10 cellular contexts compared by ENCODE assay signal in the genomic region with DNA sequence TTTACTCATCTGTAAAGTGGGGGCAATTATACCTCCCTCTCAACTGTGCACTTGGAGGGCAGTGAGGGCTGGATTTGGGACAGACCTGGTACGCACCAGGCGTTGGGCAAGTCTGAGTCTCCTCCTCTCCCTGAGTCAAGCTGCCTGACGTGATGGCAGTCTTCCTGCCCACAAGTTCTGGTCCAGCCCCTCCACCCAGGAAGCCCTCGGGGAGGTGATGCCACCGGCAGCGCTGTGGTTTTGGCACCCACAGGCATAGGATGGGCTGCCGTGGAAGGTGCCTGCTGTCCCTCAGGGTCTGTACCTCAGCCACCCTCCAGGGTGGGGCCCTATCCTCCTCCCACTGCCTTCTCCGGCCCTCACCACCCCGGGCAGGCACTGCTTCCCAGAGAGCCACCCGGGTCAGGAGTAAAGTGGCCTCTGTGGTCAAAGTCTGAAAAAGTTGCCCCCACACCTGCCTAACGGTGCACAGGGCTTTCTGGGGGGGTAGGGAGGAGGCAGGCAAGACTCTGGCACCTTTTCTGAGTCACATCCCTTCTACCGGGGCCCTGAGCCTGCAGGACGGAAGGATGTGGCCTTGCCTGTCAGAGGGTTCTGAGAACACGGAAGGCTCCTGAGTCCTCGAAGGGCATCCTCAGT. TPM values are rescaled to one million over a fixed set of nuclear protein-coding genes. Genes with fewer than 3 reads are reported as not detected.
A peak's percentile ranks its signal among the peaks of the same experiment; 100 is the strongest.
DNase-seq lines count a peak whose midpoint lies in the region; ATAC-seq and TF ChIP-seq lines count a peak whose summit lies in the region.
"Had no signal": no experiment of that assay in that cellular context is flagged by ENCODE, and none has a peak within 500 bp of the region (broad histone marks: within the 10 kb centered on the region; RNA-seq: fewer than 3 reads in every experiment).

No MANE protein-coding gene starts in this region.

- H3K27me3 Mint-ChIP-seq in naive thymus-derived CD8-positive, alpha-beta T cell, result no peaks in the 10 kb centered on the region

- peaks cover 5% of the 10 kb centered on the region for H3K27me3 ChIP-seq in transverse colon

- H3K36me3 Mint-ChIP-seq in naive thymus-derived CD8-positive, alpha-beta T cell, result peaks cover 0 to 9% (median 4%) of the 10 kb centered on the region in 3 donors

- DNase-seq in NK-92 treated with Interleukin-12 subunit alpha and Interleukin-12 subunit beta, amount 100 ng/mL, for 24 hours (lab: John Stamatoyannopoulos, UW), result peak; percentile 97
- DNase-seq in NK-92 (lab: John Stamatoyannopoulos, UW; ENCODE audit: unreplicated experiment) (no peak), activated T-helper 1 cell treated with Interleukin-2 at 50 U/mL for 16 hours (ENCODE audit: low read depth) (peak; percentile 83), transverse colon (peak; percentile 60), DMS153 treated with DMSO at 0.1 percent for 48 hours (lab: John Stamatoyannopoulos, UW; ENCODE audit: unreplicated experiment) (no peak), DMS114 treated with DMSO at 0.1 percent for 48 hours (lab: John Stamatoyannopoulos, UW; ENCODE audit: unreplicated experiment) (no peak), GM19238 (ENCODE audit: insufficient read length, low spot score) (no peak)
- DNase-seq in naive thymus-derived CD8-positive, alpha-beta T cell, result peak; percentile 37 to 92 (median 84)
- DNase-seq: NCI-H345 had no signal

- TF ChIP-seq EP300 in transverse colon (IDR thresholded peaks at IDR 0.05; ENCODE audit: low read depth), result no peak

- H3K9me3 Mint-ChIP-seq in naive thymus-derived CD8-positive, alpha-beta T cell, result peaks cover 0 to 2% (median 0%) of the 10 kb centered on the region in 9 donors

- intact Hi-C loops in transverse colon (cut with DNase I; ENCODE audit: low total_unique reads), result no loop called here

- H3K36me3 ChIP-seq in transverse colon, result no peaks in the 10 kb centered on the region

- peak overlapping the region; percentile 88 to 98 (median 96) for H3K27ac Mint-ChIP-seq in naive thymus-derived CD8-positive, alpha-beta T cell

- 70 to 90% methylated on average over 2 to 15 of the region's 15 CpGs for WGBS in transverse colon (ENCODE audit: low coverage in 1 of 2), 2 donors

- no peak for TF ChIP-seq POLR2A in transverse colon (IDR thresholded peaks at IDR 0.05)

- peak; percentile 81 to 88 for ATAC-seq in naive thymus-derived CD8-positive, alpha-beta T cell

- H3K27ac ChIP-seq in transverse colon, result peak overlapping the region; percentile 18 to 57 (median 30)
- H3K27ac ChIP-seq: 22Rv1 had no signal

- no peak for TF ChIP-seq CTCF in transverse colon (IDR thresholded peaks at IDR 0.05)

- H3K4me3 Mint-ChIP-seq in naive thymus-derived CD8-positive, alpha-beta T cell, result peak overlapping the region; percentile 67 to 85 (median 80)

- H3K9me3 ChIP-seq in transverse colon, result no peaks in the 10 kb centered on the region

- no peak overlapping the region for H3K4me3 ChIP-seq in transverse colon

- in situ Hi-C loops in transverse colon (cut with MboI; ENCODE audit: low pct_ligation_motif_present in 1 of 4, low pct_unique_long_range_greater_than_20kb in 1 of 4, low sequenced_read_pairs in 3 of 4), result no loop called here

- H3K4me1 Mint-ChIP-seq in naive thymus-derived CD8-positive, alpha-beta T cell, result peaks cover 42 to 87% (median 79%) of the 10 kb centered on the region in 4 donors

- POLR2A ChIA-PET in naive thymus-derived CD8-positive, alpha-beta T cell (lab: Charles Lee), result interaction anchor here (1.0 to 1.1 kb wide), 3 partner anchors 12 to 385 kb away, joined by 3 to 4 read pairs (median 3); partner anchors contain the start of gene GTPBP1

- peaks cover 0 to 7% (median 0%) of the 10 kb centered on the region in 4 donors for H3K4me1 ChIP-seq in transverse colon

RNA-seq across cellular contexts. Expression of gene APOBEC3H, which starts 6.5 kb away (rescaled TPM):
- under 1 TPM in 1 of 2 experiments, not detected in 1; 0.55 TPM for total RNA-seq in naive thymus-derived CD8-positive, alpha-beta T cell
- polyA plus RNA-seq in naive thymus-derived CD8-positive, alpha-beta T cell, result 1 to 10 TPM in 1 of 3 donors, not detected in 2; 3.2 TPM
- 1 to 10 TPM in 1 of 4 donors, under 1 TPM in 1, not detected in 2; 0.41 to 2.1 TPM for total RNA-seq in transverse colon

RNA-seq across cellular contexts. Expression of gene APOBEC3G, which starts 13.5 kb away (rescaled TPM):
- 10 to 100 TPM; 24.3 to 27.4 TPM for total RNA-seq in naive thymus-derived CD8-positive, alpha-beta T cell
- polyA plus RNA-seq in naive thymus-derived CD8-positive, alpha-beta T cell, result 100 to 1,000 TPM in 1 of 3 donors, 10 to 100 TPM in 2; 30.6 to 113 (median 38.7) TPM
- total RNA-seq in transverse colon, result 10 to 100 TPM in 1 of 4 donors, 1 to 10 TPM in 2, not detected in 1; 7.1 to 11.6 (median 9.4) TPM

RNA-seq across cellular contexts. Expression of gene APOBEC3F, which starts 49.9 kb away (rescaled TPM):
- 10 to 100 TPM; 22.2 to 24.3 TPM for total RNA-seq in naive thymus-derived CD8-positive, alpha-beta T cell
- polyA plus RNA-seq in naive thymus-derived CD8-positive, alpha-beta T cell, result 10 to 100 TPM in 1 of 3 donors, 1 to 10 TPM in 2; 7.0 to 10.1 (median 8.4) TPM
- 1 to 10 TPM in 3 of 4 donors, not detected in 1; 2.6 to 6.8 (median 4.8) TPM for total RNA-seq in transverse colon

Comparison
In these comparisons a context has a peak if more than half of its experiments do, and no peak if none do; other contexts are left out.
1. DNase-seq: peak in NK-92 treated with Interleukin-12 subunit alpha and Interleukin-12 subunit beta, amount 100 ng/mL, for 24 hours (single experiment), activated T-helper 1 cell treated with Interleukin-2 at 50 U/mL for 16 hours (single experiment), naive thymus-derived CD8-positive, alpha-beta T cell (10 of 10) and transverse colon (single experiment); none in NK-92 (single experiment), DMS153 treated with DMSO at 0.1 percent for 48 hours (single experiment), DMS114 treated with DMSO at 0.1 percent for 48 hours (single experiment) and GM19238 (single experiment).